Comparison of ENCODE assay signal across 18 cellular contexts in genomic region chr3:191383104-191383503, GRCh38. TPM values are rescaled to one million over a fixed set of nuclear protein-coding genes. Genes with fewer than 3 reads are reported as not detected.
DNase-seq lines count a peak whose midpoint lies in the region; ATAC-seq, FAIRE-seq and TF ChIP-seq lines count a peak whose summit lies in the region.
"Had no signal": no experiment of that assay in that cellular context is flagged by ENCODE, and none has a peak within 500 bp of the region (broad histone marks: within the 10 kb centered on the region; RNA-seq: fewer than 3 reads in every experiment).

No MANE protein-coding gene starts in this region.

- H3K4me3 Mint-ChIP-seq in astrocyte (ENCODE audit: unreplicated experiment), result no peak overlapping the region
- H3K4me3 Mint-ChIP-seq: activated naive CD8-positive, alpha-beta T cell treated with anti-CD3 and anti-CD28 coated beads for 36 hours; endodermal cell had no signal

- H3K9ac ChIP-seq in astrocyte (ENCODE audit: low read length), result no peak overlapping the region

- H3K9me3 Mint-ChIP-seq in astrocyte (ENCODE audit: unreplicated experiment), result no peaks in the 10 kb centered on the region
- H3K9me3 Mint-ChIP-seq: activated naive CD8-positive, alpha-beta T cell treated with anti-CD3 and anti-CD28 coated beads for 36 hours; endodermal cell had no signal

- H3K27me3 ChIP-seq in astrocyte (ENCODE audit: insufficient read depth, low read length), result no peaks in the 10 kb centered on the region

- peak; percentile 17 for FAIRE-seq in astrocyte (lab: Jason Lieb, UNC)

- no peaks in the 10 kb centered on the region for H3K27me3 Mint-ChIP-seq in astrocyte (ENCODE audit: low read depth, unreplicated experiment)
- H3K27me3 Mint-ChIP-seq: activated naive CD8-positive, alpha-beta T cell treated with anti-CD3 and anti-CD28 coated beads for 36 hours had no signal

- H3K4me2 ChIP-seq in astrocyte (ENCODE audit: low read length), result no peak overlapping the region

- peaks cover 35% of the 10 kb centered on the region for H3K36me3 ChIP-seq in astrocyte (ENCODE audit: insufficient read depth, low read length)

- intact Hi-C loops in Right ventricle myocardium superior (cut with DNase I), result no loop called here
- intact Hi-C loops in cardiac septum (cut with DNase I), result loop anchor here (10.0 kb wide), 1 partner anchor 238 kb away; no protein-coding TSS in a partner anchor
- intact Hi-C loops in left ventricle myocardium superior (cut with micrococcal nuclease), result loop anchor here (10.0 kb wide), 1 partner anchor 138 kb away; no protein-coding TSS in a partner anchor

- H3K36me3 Mint-ChIP-seq in astrocyte (ENCODE audit: low read depth, unreplicated experiment), result peaks cover 13% of the 10 kb centered on the region
- H3K36me3 Mint-ChIP-seq: activated naive CD8-positive, alpha-beta T cell treated with anti-CD3 and anti-CD28 coated beads for 36 hours had no signal

- H3K4me1 ChIP-seq in astrocyte (ENCODE audit: insufficient read depth, low read length), result peaks cover 3% of the 10 kb centered on the region

- no peak overlapping the region for H3K4me3 ChIP-seq in astrocyte (ENCODE audit: insufficient read depth, low read depth, low read length)

- ATAC-seq in Right ventricle myocardium superior (ENCODE audit: poor library complexity) (peak; percentile 68), left ventricle myocardium superior (peak; percentile 79), omental fat pad (ENCODE audit: low FRiP score) (no peak)

- H4K20me1 ChIP-seq in astrocyte (ENCODE audit: insufficient read depth, low read length), result no peaks in the 10 kb centered on the region

- no peak overlapping the region for H3K27ac Mint-ChIP-seq in astrocyte (ENCODE audit: unreplicated experiment)
- H3K27ac Mint-ChIP-seq: activated naive CD8-positive, alpha-beta T cell treated with anti-CD3 and anti-CD28 coated beads for 36 hours had no signal

- no peak overlapping the region for H3K27ac ChIP-seq in astrocyte (ENCODE audit: low read depth, low read length)

- H3K4me1 Mint-ChIP-seq in astrocyte (ENCODE audit: low read depth, unreplicated experiment), result peaks cover 16% of the 10 kb centered on the region
- H3K4me1 Mint-ChIP-seq: activated naive CD8-positive, alpha-beta T cell treated with anti-CD3 and anti-CD28 coated beads for 36 hours had no signal

- no peaks in the 10 kb centered on the region for H3K9me3 ChIP-seq in astrocyte (ENCODE audit: insufficient read depth, low read depth, low read length)

- peaks cover 16% of the 10 kb centered on the region for H3K79me2 ChIP-seq in astrocyte (ENCODE audit: insufficient read depth, low read length)

- no peak overlapping the region for H2AFZ ChIP-seq in astrocyte (ENCODE audit: low read depth, low read length)

- no peak for TF ChIP-seq CTCF in astrocyte (IDR thresholded peaks at IDR 0.05; ENCODE audit: insufficient read depth, low read depth, low read length)
- no peak for TF ChIP-seq CTCF in omental fat pad (IDR thresholded peaks at IDR 0.05)

- DNase-seq in Right ventricle myocardium superior, result no peak
- no peak for DNase-seq in cardiac septum (ENCODE audit: low spot score)
- DNase-seq in astrocyte (ENCODE audit: low read depth), result peak; percentile 47
- no peak for DNase-seq in left ventricle myocardium superior
- no peak for DNase-seq in iPS-NIHi11 (ENCODE audit: low spot score)
- DNase-seq in omental fat pad (ENCODE audit: low spot score), result no peak
- no peak for DNase-seq in retina
- no peak for DNase-seq in activated T-cell treated with anti-CD3 and anti-CD28 coated beads, Interleukin-2, amount 50 U/mL, for 48 hours
- DNase-seq: activated naive CD8-positive, alpha-beta T cell treated with anti-CD3 and anti-CD28 coated beads for 36 hours; central memory CD4-positive, alpha-beta T cell; endodermal cell; glutamatergic neuron; NCI-H2029; NCI-H69 had no signal

RNA-seq across cellular contexts. Expression of gene UTS2B, which starts 52.8 kb away (rescaled TPM):
- total RNA-seq in Right ventricle myocardium superior (0.19 TPM), cardiac septum (not detected), astrocyte (0.75 TPM in 1 of 2 replicates, not detected in the other), left ventricle myocardium superior (0.42 TPM), omental fat pad (1 to 10 TPM in 2 of 4 donors, under 1 TPM in 2; 0.24 to 1.3 (median 1.00) TPM)
- total RNA-seq: A172; activated naive CD8-positive, alpha-beta T cell treated with anti-CD3 and anti-CD28 coated beads for 36 hours; RPMI7951; T-helper 1 cell treated with Interleukin-12 subunit alpha and Interleukin-12 subunit beta and Interleukin-4 antibody, amounts not matched to agents 30 ng/mL and 1 ng/mL, for 36 hours; temporal lobe had no signal

RNA-seq across cellular contexts. Expression of gene CCDC50, which starts 53.9 kb away (rescaled TPM):
- 50.8 TPM for total RNA-seq in Right ventricle myocardium superior
- 51.0 TPM for total RNA-seq in cardiac septum
- total RNA-seq in astrocyte, result 88.1 and 89.9 TPM in 2 replicates
- 55.2 TPM for total RNA-seq in left ventricle myocardium superior
- 100 to 1,000 TPM in 3 of 4 donors, 10 to 100 TPM in 1; 93.3 to 182 (median 125) TPM for total RNA-seq in omental fat pad
